Comparison of ENCODE assay signal across 9 cellular contexts in the genomic region with DNA sequence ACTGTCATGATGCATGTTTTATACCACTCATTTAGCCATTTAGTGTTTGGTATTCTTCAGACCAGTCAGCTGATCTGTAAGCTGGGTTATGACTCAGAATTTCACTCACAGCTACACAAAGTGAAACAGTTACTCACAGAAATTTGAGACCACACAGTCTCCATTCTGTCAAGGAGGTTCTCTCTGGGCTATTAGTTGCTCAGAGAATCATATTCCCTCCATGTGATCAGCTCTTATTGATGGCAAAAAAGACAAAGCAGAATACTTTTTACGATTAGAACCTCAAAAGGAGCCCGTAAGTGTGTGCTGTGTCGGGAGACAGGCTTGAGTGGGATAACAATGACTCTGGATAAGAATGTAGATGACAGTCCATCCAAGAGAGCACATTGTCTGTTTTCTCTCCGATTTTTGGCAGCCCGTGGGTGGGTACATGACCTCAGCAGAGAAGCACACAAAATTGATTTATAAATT.
DNase-seq lines count a peak whose midpoint lies in the region; ATAC-seq and TF ChIP-seq lines count a peak whose summit lies in the region.
"Had no signal": no experiment of that assay in that cellular context is flagged by ENCODE, and none has a peak within 500 bp of the region (broad histone marks: within the 10 kb centered on the region; RNA-seq: fewer than 3 reads in every experiment).

No MANE protein-coding gene starts in this region.

- DNase-seq in ACHN (peak; percentile 16), astrocyte of the cerebellum (ENCODE audit: low read depth) (peak; percentile 19), NOMO-1 treated with DMSO at 0.1 percent for 48 hours (lab: John Stamatoyannopoulos, UW; ENCODE audit: unreplicated experiment) (no peak), cortex of kidney (lab: John Stamatoyannopoulos, UW) (no peak), CD14-positive monocyte (ENCODE audit: low spot score) (no peak), NCI-H2171 treated with DMSO at 0.1 percent for 48 hours (lab: John Stamatoyannopoulos, UW) (no peak)
- DNase-seq: effector memory CD8-positive, alpha-beta T cell had no signal

- peak; percentile 89 for ATAC-seq in GM19452 (IDR thresholded peaks at IDR 0.05; ENCODE audit: unreplicated experiment)
- peak; percentile 93 for ATAC-seq in HG03097 (IDR thresholded peaks at IDR 0.05; ENCODE audit: low FRiP score, unreplicated experiment)
- ATAC-seq: effector memory CD8-positive, alpha-beta T cell had no signal

- intact Hi-C loops in CD14-positive monocyte (cut with micrococcal nuclease) = no loop called here

- H3K9me3 Mint-ChIP-seq in CD14-positive monocyte = peaks cover 0 to 6% (median 0%) of the 10 kb centered on the region in 7 donors

- no peaks in the 10 kb centered on the region for H3K36me3 Mint-ChIP-seq in CD14-positive monocyte

- no peak for TF ChIP-seq CTCF in astrocyte of the cerebellum (IDR thresholded peaks at IDR 0.05; ENCODE audit: low read depth, low read length, missing control alignments)
- no peak for TF ChIP-seq CTCF in CD14-positive monocyte (IDR thresholded peaks at IDR 0.05)

- no peak overlapping the region for H3K4me3 ChIP-seq in astrocyte of the cerebellum (ENCODE audit: low read depth, low read length)

- in situ Hi-C loops in ACHN (cut with HindIII; ENCODE audit: low pct_ligation_motif_present, low pct_unique_long_range_greater_than_20kb, low sequenced_read_pairs) = no loop called here
- in situ Hi-C loops in astrocyte of the cerebellum (cut with HindIII; ENCODE audit: low sequenced_read_pairs) = no loop called here

- no peak overlapping the region for H3K4me3 Mint-ChIP-seq in CD14-positive monocyte
- H3K4me3 Mint-ChIP-seq: effector memory CD8-positive, alpha-beta T cell had no signal

- no peak overlapping the region for H3K27ac Mint-ChIP-seq in CD14-positive monocyte
- H3K27ac Mint-ChIP-seq: effector memory CD8-positive, alpha-beta T cell had no signal

- H3K27me3 Mint-ChIP-seq in CD14-positive monocyte (ENCODE audit: low read depth in 3 of 3) = no peaks in the 10 kb centered on the region
- H3K27me3 Mint-ChIP-seq: effector memory CD8-positive, alpha-beta T cell had no signal

- no peaks in the 10 kb centered on the region for H3K4me1 Mint-ChIP-seq in CD14-positive monocyte

Comparison
In these comparisons a context has a peak if more than half of its experiments do, and no peak if none do; other contexts are left out.
1. DNase-seq: peak in ACHN (single experiment) and astrocyte of the cerebellum (single experiment); none in NOMO-1 treated with DMSO at 0.1 percent for 48 hours (single experiment), cortex of kidney (single experiment), CD14-positive monocyte (single experiment) and NCI-H2171 treated with DMSO at 0.1 percent for 48 hours (single experiment).